8 cellular contexts compared by ENCODE assay signal in the genomic region with DNA sequence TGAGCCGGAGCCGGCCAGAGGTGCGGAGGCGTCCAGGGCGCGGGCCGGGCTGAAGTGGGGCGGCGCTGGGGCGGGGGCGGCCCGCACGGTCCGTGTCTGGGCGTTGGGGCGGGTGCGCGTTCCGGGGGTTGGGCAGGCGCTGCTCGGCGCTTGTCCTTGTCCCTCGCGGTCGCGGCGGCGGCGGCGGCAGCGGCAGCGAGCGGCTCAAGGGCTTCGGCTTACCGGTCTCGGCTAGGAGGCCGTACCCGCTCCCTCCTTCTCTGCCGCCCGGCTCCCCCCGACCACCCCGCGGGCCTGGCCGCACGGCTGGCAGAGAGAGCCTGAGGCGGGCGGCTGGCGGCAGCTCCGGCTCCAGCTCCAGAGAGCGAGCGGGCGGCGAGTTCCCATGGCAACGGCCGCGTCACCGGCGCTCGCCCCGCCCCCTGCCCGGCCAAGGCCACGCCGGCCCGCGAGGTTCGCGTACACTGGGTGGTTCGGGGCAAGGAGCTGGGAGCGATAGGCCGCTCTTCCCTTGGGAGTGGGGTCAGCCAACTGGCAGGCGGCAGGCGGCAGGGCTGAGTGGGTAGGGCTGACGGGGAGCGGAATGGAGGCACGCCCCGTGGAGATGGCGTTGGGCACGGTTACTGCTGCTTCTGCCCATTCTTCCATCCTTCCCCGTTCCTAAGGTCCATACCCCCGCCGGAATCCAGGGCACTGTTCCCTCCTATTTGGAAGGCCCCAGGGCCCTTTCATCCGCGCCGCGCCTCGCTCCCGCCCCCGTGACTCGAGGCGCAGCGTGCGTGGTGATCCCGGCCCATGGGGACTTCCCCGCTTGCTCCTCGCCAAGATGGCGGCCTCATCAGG. TPM values are rescaled to one million over a fixed set of nuclear protein-coding genes. Genes with fewer than 3 reads are reported as not detected.
DNase-seq lines count a peak whose midpoint lies in the region; ATAC-seq, FAIRE-seq and TF ChIP-seq lines count a peak whose summit lies in the region.

A gene with protein sequence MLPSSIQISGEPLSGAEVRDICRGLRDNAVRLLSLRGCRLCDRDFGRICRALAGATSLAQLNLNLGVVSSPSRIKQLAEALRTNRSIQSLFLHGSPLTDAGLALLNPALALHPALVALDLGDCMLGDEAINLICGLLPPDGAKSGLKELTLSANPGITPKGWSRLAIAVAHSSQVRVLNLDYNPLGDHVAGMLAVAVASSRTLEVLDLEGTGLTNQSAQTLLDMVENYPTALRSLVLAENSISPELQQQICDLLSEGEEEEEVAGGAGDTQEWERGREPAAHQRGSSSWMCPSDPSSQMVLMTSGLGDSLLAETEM (minus strand): TSS at position 363 of the 843 bp plus-strand sequence. CDS start 561 bp downstream, outside the sequence.

- H3K79me2 ChIP-seq in DOHH2 (ENCODE audit: control insufficient read depth, low read length): peaks cover 8% of the 10 kb centered on the region
- H3K79me2 ChIP-seq in smooth muscle cell (ENCODE audit: low read depth): peaks cover 8% of the 10 kb centered on the region

- H3K9ac ChIP-seq in smooth muscle cell (ENCODE audit: low read depth): peak within 1 kb of the TSS; percentile 85

- POLR2A ChIA-PET in WTC11 (lab: Charles Lee): interaction anchor here (1.1 to 1.4 kb wide), 3 partner anchors 18 to 581 kb away, joined by 3 to 4 read pairs (median 3); a partner anchor contains a TSS

- H3F3A ChIP-seq in DOHH2 (ENCODE audit: control insufficient read depth, insufficient read depth) (peaks cover 12% of the 10 kb centered on the region; the same call in 1 of the 2 replicates), smooth muscle cell (ENCODE audit: low read depth) (peaks cover 28% of the 10 kb centered on the region)

- CTCF ChIA-PET in WTC11 (lab: Charles Lee): interaction anchor here (0.7 to 3.1 kb wide), 16 partner anchors 9 to 281 kb away, joined by 3 to 31 read pairs (median 4); a partner anchor contains a TSS

- H3K36me3 Mint-ChIP-seq in WTC11: peaks cover 34% of the 10 kb centered on the region

- peak within 1 kb of the TSS; percentile 88 for H3K4me3 Mint-ChIP-seq in WTC11

- no peaks in the 10 kb centered on the region for H3K9me2 ChIP-seq in DOHH2 (replicated peaks; ENCODE audit: control insufficient read depth, low read length)

- H4K20me1 ChIP-seq in DOHH2 (ENCODE audit: control insufficient read depth, insufficient read depth, low read depth, low read length) (no peaks in the 10 kb centered on the region), smooth muscle cell (ENCODE audit: low read depth) (peaks cover 19% of the 10 kb centered on the region)

- whole genome bisulfite sequencing in smooth muscle cell (ENCODE audit: low lambda C conversion rate): 13% methylated on average over 53 of the region's 96 CpGs

- H3K4me2 ChIP-seq in DOHH2 (ENCODE audit: low read length) (peak within 1 kb of the TSS; percentile 86), smooth muscle cell (peak within 1 kb of the TSS; percentile 99)

- H2AFZ ChIP-seq in smooth muscle cell (ENCODE audit: low read depth): no peak within 1 kb of the TSS

- H3K4me1 Mint-ChIP-seq in WTC11: peaks cover 27% of the 10 kb centered on the region

- H3K27ac ChIP-seq in DOHH2 (ENCODE audit: low read depth, low read length) (no peak within 1 kb of the TSS), smooth muscle cell (ENCODE audit: low read depth) (peak within 1 kb of the TSS; percentile 60)

- DNase-seq in H7: peak; percentile 96
- peak; percentile 67 for DNase-seq in NCI-H146 treated with DMSO at 0.1 percent for 48 hours (lab: John Stamatoyannopoulos, UW; ENCODE audit: unreplicated experiment)
- peak; percentile 84 for DNase-seq in WTC11 (ENCODE audit: low spot score)
- no peak for DNase-seq in bronchial epithelial cell (ENCODE audit: low read depth)
- peak; percentile 74 for DNase-seq in inferior parietal cortex (ENCODE audit: extremely low spot score)
- peak; percentile 79 for DNase-seq in smooth muscle cell (lab: John Stamatoyannopoulos, UW; ENCODE audit: unreplicated experiment)
- DNase-seq in NAMALWA (ENCODE audit: low spot score): no peak

- peaks cover 28% of the 10 kb centered on the region for H3K27me3 Mint-ChIP-seq in WTC11 (ENCODE audit: low read depth)

- H3K27me3 ChIP-seq in DOHH2 (ENCODE audit: control insufficient read depth, low read length) (peaks cover 14% of the 10 kb centered on the region), H7 (ENCODE audit: control insufficient read depth, insufficient read depth, low read length) (peaks cover 26% of the 10 kb centered on the region), bronchial epithelial cell (ENCODE audit: control insufficient read depth, insufficient read depth, low read length) (no peaks in the 10 kb centered on the region), smooth muscle cell (ENCODE audit: low read depth) (no peaks in the 10 kb centered on the region)

- H3K4me1 ChIP-seq in DOHH2 (ENCODE audit: control insufficient read depth, low read length) (peaks cover 35% of the 10 kb centered on the region), smooth muscle cell (ENCODE audit: low read depth) (peaks cover 4% of the 10 kb centered on the region)

- ATAC-seq in WTC11: peak; percentile 56

- H3K9me3 Mint-ChIP-seq in WTC11: no peaks in the 10 kb centered on the region

- peak within 1 kb of the TSS; percentile 77 for H3K4me3 ChIP-seq in DOHH2 (ENCODE audit: low read length)
- peak within 1 kb of the TSS; percentile 66 for H3K4me3 ChIP-seq in H7 (ENCODE audit: insufficient read depth, low read depth, low read length)
- peak within 1 kb of the TSS; percentile 49 for H3K4me3 ChIP-seq in bronchial epithelial cell (ENCODE audit: low read depth, low read length)
- peak within 1 kb of the TSS; percentile 89 for H3K4me3 ChIP-seq in smooth muscle cell

- H3K36me3 ChIP-seq in DOHH2 (ENCODE audit: control insufficient read depth, low read length) (peaks cover 53% of the 10 kb centered on the region), H7 (replicated peaks; ENCODE audit: control insufficient read depth, insufficient read depth, low read length) (peaks cover 18% of the 10 kb centered on the region), bronchial epithelial cell (ENCODE audit: control insufficient read depth, insufficient read depth, low read length) (peaks cover 25% of the 10 kb centered on the region), smooth muscle cell (ENCODE audit: low read depth) (no peaks in the 10 kb centered on the region)

- H3K27ac Mint-ChIP-seq in WTC11: no peak within 1 kb of the TSS

- FAIRE-seq in bronchial epithelial cell (lab: Jason Lieb, UNC): no peak

- no peaks in the 10 kb centered on the region for H3K9me3 ChIP-seq in DOHH2 (ENCODE audit: control insufficient read depth, insufficient read depth, low read length)
- no peaks in the 10 kb centered on the region for H3K9me3 ChIP-seq in smooth muscle cell (replicated peaks; ENCODE audit: low read depth)

- TF ChIP-seq CTCF in DOHH2 (IDR thresholded peaks at IDR 0.05; ENCODE audit: low read depth, low read length, poor library complexity, severe bottlenecking): no peak
- TF ChIP-seq CTCF in WTC11 (IDR thresholded peaks at IDR 0.05): no peak
- no peak for TF ChIP-seq CTCF in bronchial epithelial cell (IDR thresholded peaks at IDR 0.05; ENCODE audit: insufficient read depth, low read length, severe bottlenecking)
- no peak for TF ChIP-seq CTCF in smooth muscle cell (IDR thresholded peaks at IDR 0.05; ENCODE audit: borderline replicate concordance, insufficient read depth, poor library complexity, severe bottlenecking)

TF ChIP-seq in WTC11, 78 proteins besides CTCF, POLR2A, EP300 and RAD21 (continues in another document):
- TF ChIP-seq GABPB1 (CRISPR knock-in tag; IDR thresholded peaks at IDR 0.05): 0 out of 2 replicates have a peak, but pooled peaks have one; percentile 38
- TF ChIP-seq, protein P1, sequence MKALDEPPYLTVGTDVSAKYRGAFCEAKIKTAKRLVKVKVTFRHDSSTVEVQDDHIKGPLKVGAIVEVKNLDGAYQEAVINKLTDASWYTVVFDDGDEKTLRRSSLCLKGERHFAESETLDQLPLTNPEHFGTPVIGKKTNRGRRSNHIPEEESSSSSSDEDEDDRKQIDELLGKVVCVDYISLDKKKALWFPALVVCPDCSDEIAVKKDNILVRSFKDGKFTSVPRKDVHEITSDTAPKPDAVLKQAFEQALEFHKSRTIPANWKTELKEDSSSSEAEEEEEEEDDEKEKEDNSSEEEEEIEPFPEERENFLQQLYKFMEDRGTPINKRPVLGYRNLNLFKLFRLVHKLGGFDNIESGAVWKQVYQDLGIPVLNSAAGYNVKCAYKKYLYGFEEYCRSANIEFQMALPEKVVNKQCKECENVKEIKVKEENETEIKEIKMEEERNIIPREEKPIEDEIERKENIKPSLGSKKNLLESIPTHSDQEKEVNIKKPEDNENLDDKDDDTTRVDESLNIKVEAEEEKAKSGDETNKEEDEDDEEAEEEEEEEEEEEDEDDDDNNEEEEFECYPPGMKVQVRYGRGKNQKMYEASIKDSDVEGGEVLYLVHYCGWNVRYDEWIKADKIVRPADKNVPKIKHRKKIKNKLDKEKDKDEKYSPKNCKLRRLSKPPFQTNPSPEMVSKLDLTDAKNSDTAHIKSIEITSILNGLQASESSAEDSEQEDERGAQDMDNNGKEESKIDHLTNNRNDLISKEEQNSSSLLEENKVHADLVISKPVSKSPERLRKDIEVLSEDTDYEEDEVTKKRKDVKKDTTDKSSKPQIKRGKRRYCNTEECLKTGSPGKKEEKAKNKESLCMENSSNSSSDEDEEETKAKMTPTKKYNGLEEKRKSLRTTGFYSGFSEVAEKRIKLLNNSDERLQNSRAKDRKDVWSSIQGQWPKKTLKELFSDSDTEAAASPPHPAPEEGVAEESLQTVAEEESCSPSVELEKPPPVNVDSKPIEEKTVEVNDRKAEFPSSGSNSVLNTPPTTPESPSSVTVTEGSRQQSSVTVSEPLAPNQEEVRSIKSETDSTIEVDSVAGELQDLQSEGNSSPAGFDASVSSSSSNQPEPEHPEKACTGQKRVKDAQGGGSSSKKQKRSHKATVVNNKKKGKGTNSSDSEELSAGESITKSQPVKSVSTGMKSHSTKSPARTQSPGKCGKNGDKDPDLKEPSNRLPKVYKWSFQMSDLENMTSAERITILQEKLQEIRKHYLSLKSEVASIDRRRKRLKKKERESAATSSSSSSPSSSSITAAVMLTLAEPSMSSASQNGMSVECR (CRISPR knock-in tag; IDR thresholded peaks at IDR 0.05; ENCODE audit: borderline replicate concordance): peak; percentile 66; the same call in 1 of the 2 replicates
- no peak; the same call in 1 of the 2 replicates for TF ChIP-seq FOXK1 (CRISPR knock-in tag; IDR thresholded peaks at IDR 0.05)
- TF ChIP-seq CREM (CRISPR knock-in tag; IDR thresholded peaks at IDR 0.05): peak; percentile 65
- TF ChIP-seq SP1 (CRISPR knock-in tag; conservative IDR thresholded peaks at IDR 0.05): peak; percentile 43; the same call in 1 of the 2 replicates

RNA-seq across cellular contexts. Expression of the gene that starts here (rescaled TPM):
- total RNA-seq in H7 (2014; rRNA removed; shearing (Covaris generic)): 0.26 TPM in 1 of 2 replicates, not detected in the other
- 0.73 to 1.4 TPM (median 0.76 TPM) in 3 replicates for total RNA-seq in WTC11 (2021)
- 0.13 and 0.26 TPM in 2 replicates for total RNA-seq in bronchial epithelial cell
- total RNA-seq in smooth muscle cell: 0.09 and 2.1 TPM in 2 replicates
- 1.8 and 2.2 TPM in 2 replicates for polyA plus RNA-seq in smooth muscle cell

Comparison
In these comparisons a context has a peak if more than half of its experiments do, and no peak if none do; other contexts are left out.
1. Peak in DNase-seq and H3K4me3 ChIP-seq in H7; RNA of the gene not detected or under 1 TPM.
2. DNase-seq: peak in NCI-H146 treated with DMSO at 0.1 percent for 48 hours (single experiment), WTC11 (single experiment), inferior parietal cortex (single experiment) and smooth muscle cell (single experiment); none in bronchial epithelial cell (single experiment) and NAMALWA (single experiment).
3. Peak in every context shown above with its lines, with median percentiles within 50 percentile points of each other: H3K4me3 ChIP-seq.